Comparison of ENCODE assay signal across 8 cellular contexts in the genomic region with DNA sequence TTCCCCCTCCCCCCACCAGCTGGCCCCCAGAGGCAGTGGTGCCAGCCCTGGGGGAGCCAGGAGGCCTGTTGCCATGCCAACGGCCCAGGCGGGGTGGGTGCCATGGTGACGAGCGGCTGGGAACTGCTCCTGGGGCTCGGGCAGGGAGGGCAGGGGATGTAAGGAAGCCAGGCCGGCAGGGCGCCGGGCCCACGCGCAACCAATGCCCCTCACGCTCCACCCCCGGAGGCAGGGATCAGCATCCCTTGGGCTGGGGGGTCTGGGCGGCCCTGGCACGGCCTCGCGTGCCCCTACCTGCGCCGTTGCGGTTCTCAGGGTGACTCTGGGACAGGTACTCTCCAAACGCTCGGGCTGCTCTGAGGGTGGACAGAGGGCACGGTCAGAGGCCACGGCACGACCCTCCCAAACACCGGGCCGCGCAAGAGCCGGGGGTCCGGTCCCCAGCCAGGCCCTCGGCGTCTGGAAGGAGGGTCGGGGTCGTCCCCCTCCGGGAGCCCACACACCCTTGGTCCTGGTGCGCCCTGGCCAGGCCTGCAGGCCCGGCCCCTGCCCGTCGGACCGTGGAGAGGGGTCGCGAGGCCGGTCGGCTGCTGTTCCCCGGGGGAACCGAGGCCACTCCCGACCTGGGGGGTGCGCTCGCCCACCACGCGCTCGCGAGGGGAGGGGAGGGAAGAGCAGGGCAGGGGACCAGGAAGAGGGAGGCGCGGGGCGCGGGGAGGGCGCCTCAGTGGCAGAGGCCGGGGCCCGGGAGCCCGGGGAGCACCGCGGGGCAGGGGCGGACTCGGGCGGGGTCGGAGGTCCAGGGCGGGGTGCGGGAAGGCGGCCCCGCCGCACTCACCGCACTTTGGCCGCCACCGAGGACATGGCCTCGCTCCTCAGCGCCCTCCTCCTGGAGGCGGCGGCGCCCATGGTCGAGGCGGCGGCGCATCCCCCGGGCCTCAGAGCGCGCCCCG. TPM values are rescaled to one million over a fixed set of nuclear protein-coding genes. Genes with fewer than 3 reads are reported as not detected.
DNase-seq lines count a peak whose midpoint lies in the region; ATAC-seq and TF ChIP-seq lines count a peak whose summit lies in the region.

No MANE protein-coding gene starts in this region.

- no peak overlapping the region for H3K27ac Mint-ChIP-seq in activated CD4-positive, alpha-beta T cell treated with anti-CD3 and anti-CD28 coated beads for 36 hours
- no peak overlapping the region for H3K27ac Mint-ChIP-seq in WTC11

- no peaks in the 10 kb centered on the region for H3K9me3 ChIP-seq in neutrophil

- H3K4me3 Mint-ChIP-seq in activated CD4-positive, alpha-beta T cell treated with anti-CD3 and anti-CD28 coated beads for 36 hours = peak overlapping the region; percentile 39
- H3K4me3 Mint-ChIP-seq in WTC11 = peak overlapping the region; percentile 30; the same call in 1 of the 2 replicates

- TF ChIP-seq CTCF in WTC11 (IDR thresholded peaks at IDR 0.05) (no peak), fibroblast of villous mesenchyme (IDR thresholded peaks at IDR 0.05; ENCODE audit: insufficient read depth, low read depth, low read length) (no peak), neutrophil (IDR thresholded peaks at IDR 0.05) (no peak)

- peak; percentile 42 for DNase-seq in activated CD4-positive, alpha-beta T cell treated with anti-CD3 and anti-CD28 coated beads for 36 hours
- no peak for DNase-seq in activated CD4-positive, alpha-beta T cell treated with anti-CD3 and anti-CD28 coated beads, Interleukin-2, amount 50 U/mL, for 4 hours
- DNase-seq in WTC11 (ENCODE audit: low spot score) = peak; percentile 26
- DNase-seq in fibroblast of villous mesenchyme (ENCODE audit: low read depth) = no peak
- DNase-seq in glomerular visceral epithelial cell (ENCODE audit: extremely low spot score) = no peak

- no peaks in the 10 kb centered on the region for H3K27me3 Mint-ChIP-seq in activated CD4-positive, alpha-beta T cell treated with anti-CD3 and anti-CD28 coated beads for 36 hours
- no peaks in the 10 kb centered on the region for H3K27me3 Mint-ChIP-seq in WTC11 (ENCODE audit: low read depth)

- no peak overlapping the region for H3K27ac ChIP-seq in neutrophil

- POLR2A ChIA-PET in activated CD4-positive, alpha-beta T cell treated with anti-CD3 and anti-CD28 coated beads for 36 hours (lab: Charles Lee) = no interaction called here
- POLR2A ChIA-PET in WTC11 (lab: Charles Lee) = no interaction called here

- peaks cover 37% of the 10 kb centered on the region for H3K4me1 Mint-ChIP-seq in activated CD4-positive, alpha-beta T cell treated with anti-CD3 and anti-CD28 coated beads for 36 hours
- H3K4me1 Mint-ChIP-seq in WTC11 = peaks cover 6% of the 10 kb centered on the region

- peaks cover 20% of the 10 kb centered on the region for H3K36me3 Mint-ChIP-seq in activated CD4-positive, alpha-beta T cell treated with anti-CD3 and anti-CD28 coated beads for 36 hours (ENCODE audit: low read depth)
- peaks cover 3% of the 10 kb centered on the region; the same call in 1 of the 2 replicates for H3K36me3 Mint-ChIP-seq in WTC11

- CTCF ChIA-PET in activated CD4-positive, alpha-beta T cell treated with anti-CD3 and anti-CD28 coated beads for 36 hours (lab: Charles Lee) = interaction anchor here (0.6 to 0.9 kb wide), 2 partner anchors 35 to 93 kb away, joined by 3 to 4 read pairs; a partner anchor contains a TSS
- CTCF ChIA-PET in WTC11 (lab: Charles Lee) = interaction anchor here (0.9 to 1.0 kb wide), 6 partner anchors 14 to 429 kb away, joined by 3 to 18 read pairs (median 6); a partner anchor contains a TSS

- intact Hi-C loops in activated CD4-positive, alpha-beta T cell treated with anti-CD3 and anti-CD28 coated beads for 36 hours (cut with DNase I, micrococcal nuclease) = loop anchor here in 1 of 2 experiments (1.0 to 10.0 kb wide), 12 partner anchors 34 to 1214 kb away; a partner anchor contains a TSS

- H3K9me3 Mint-ChIP-seq in activated CD4-positive, alpha-beta T cell treated with anti-CD3 and anti-CD28 coated beads for 36 hours (ENCODE audit: low read depth) = no peaks in the 10 kb centered on the region
- H3K9me3 Mint-ChIP-seq in WTC11 = no peaks in the 10 kb centered on the region

- H3K4me1 ChIP-seq in neutrophil (ENCODE audit: control insufficient read depth in 1 of 2, insufficient read depth in 1 of 2, low read depth in 1 of 2, low read length in 1 of 2) = peaks cover 12 to 27% of the 10 kb centered on the region in 2 experiments

- peak overlapping the region; percentile 71 for H3K4me3 ChIP-seq in fibroblast of villous mesenchyme (ENCODE audit: low read depth, low read length)
- peak overlapping the region; percentile 17 to 49 for H3K4me3 ChIP-seq in neutrophil (ENCODE audit: low read depth in 1 of 2, low read length in 1 of 2)

- no peaks in the 10 kb centered on the region for H3K36me3 ChIP-seq in neutrophil

- H3K27me3 ChIP-seq in neutrophil = peaks cover 76% of the 10 kb centered on the region

- peak; percentile 5 for ATAC-seq in activated CD4-positive, alpha-beta T cell treated with anti-CD3 and anti-CD28 coated beads for 36 hours
- ATAC-seq in HG03095 (IDR thresholded peaks at IDR 0.05; ENCODE audit: unreplicated experiment) (peak; percentile 5), WTC11 (peak; percentile 7), HG02623 (IDR thresholded peaks at IDR 0.05; ENCODE audit: unreplicated experiment) (no peak)

TF ChIP-seq in WTC11, 78 proteins besides CTCF, POLR2A, EP300 and RAD21:
- TF ChIP-seq, protein P1, sequence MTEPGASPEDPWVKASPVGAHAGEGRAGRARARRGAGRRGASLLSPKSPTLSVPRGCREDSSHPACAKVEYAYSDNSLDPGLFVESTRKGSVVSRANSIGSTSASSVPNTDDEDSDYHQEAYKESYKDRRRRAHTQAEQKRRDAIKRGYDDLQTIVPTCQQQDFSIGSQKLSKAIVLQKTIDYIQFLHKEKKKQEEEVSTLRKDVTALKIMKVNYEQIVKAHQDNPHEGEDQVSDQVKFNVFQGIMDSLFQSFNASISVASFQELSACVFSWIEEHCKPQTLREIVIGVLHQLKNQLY (CRISPR knock-in tag; IDR thresholded peaks at IDR 0.05) = no peak
- TF ChIP-seq, protein P2, sequence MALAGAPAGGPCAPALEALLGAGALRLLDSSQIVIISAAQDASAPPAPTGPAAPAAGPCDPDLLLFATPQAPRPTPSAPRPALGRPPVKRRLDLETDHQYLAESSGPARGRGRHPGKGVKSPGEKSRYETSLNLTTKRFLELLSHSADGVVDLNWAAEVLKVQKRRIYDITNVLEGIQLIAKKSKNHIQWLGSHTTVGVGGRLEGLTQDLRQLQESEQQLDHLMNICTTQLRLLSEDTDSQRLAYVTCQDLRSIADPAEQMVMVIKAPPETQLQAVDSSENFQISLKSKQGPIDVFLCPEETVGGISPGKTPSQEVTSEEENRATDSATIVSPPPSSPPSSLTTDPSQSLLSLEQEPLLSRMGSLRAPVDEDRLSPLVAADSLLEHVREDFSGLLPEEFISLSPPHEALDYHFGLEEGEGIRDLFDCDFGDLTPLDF (CRISPR knock-in tag; IDR thresholded peaks at IDR 0.05) = no peak
- TF ChIP-seq ELF4 (CRISPR knock-in tag; IDR thresholded peaks at IDR 0.05; ENCODE audit: low read depth) (no peak), FOXP1 (CRISPR knock-in tag; IDR thresholded peaks at IDR 0.05; ENCODE audit: borderline replicate concordance) (0 out of 2 replicates have a peak, but pooled peaks have one; percentile 38), FOXK1 (CRISPR knock-in tag; IDR thresholded peaks at IDR 0.05) (peak; percentile 15; the same call in 1 of the 2 replicates)
- TF ChIP-seq, protein P3, sequence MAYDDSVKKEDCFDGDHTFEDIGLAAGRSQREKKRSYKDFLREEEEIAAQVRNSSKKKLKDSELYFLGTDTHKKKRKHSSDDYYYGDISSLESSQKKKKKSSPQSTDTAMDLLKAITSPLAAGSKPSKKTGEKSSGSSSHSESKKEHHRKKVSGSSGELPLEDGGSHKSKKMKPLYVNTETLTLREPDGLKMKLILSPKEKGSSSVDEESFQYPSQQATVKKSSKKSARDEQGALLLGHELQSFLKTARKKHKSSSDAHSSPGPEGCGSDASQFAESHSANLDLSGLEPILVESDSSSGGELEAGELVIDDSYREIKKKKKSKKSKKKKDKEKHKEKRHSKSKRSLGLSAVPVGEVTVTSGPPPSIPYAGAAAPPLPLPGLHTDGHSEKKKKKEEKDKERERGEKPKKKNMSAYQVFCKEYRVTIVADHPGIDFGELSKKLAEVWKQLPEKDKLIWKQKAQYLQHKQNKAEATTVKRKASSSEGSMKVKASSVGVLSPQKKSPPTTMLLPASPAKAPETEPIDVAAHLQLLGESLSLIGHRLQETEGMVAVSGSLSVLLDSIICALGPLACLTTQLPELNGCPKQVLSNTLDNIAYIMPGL (CRISPR knock-in tag; IDR thresholded peaks at IDR 0.05) = peak; percentile 52

RNA-seq across cellular contexts. Expression of a gene that starts 0.7 kb away (rescaled TPM):
- total RNA-seq in activated CD4-positive, alpha-beta T cell treated with anti-CD3 and anti-CD28 coated beads for 36 hours = 10 to 100 TPM; 63.6 to 65.0 TPM
- total RNA-seq in WTC11 (2021) (61.6 to 63.7 TPM (median 61.9 TPM) in 3 replicates), fibroblast of villous mesenchyme (22.0 and 22.9 TPM in 2 replicates)

RNA-seq across cellular contexts. Expression of a gene that starts 17.3 kb away (rescaled TPM):
- total RNA-seq in activated CD4-positive, alpha-beta T cell treated with anti-CD3 and anti-CD28 coated beads for 36 hours = not detected
- 2.0 to 2.5 TPM (median 2.3 TPM) in 3 replicates for total RNA-seq in WTC11 (2021)
- total RNA-seq in fibroblast of villous mesenchyme = under 0.01 TPM in 1 of 2 replicates, not detected in the other

RNA-seq across cellular contexts. Expression of a gene that starts 35.3 kb away (rescaled TPM):
- total RNA-seq in activated CD4-positive, alpha-beta T cell treated with anti-CD3 and anti-CD28 coated beads for 36 hours = 1 to 10 TPM in 1 of 2 experiments, under 1 TPM in 1; 0.97 to 1.7 TPM
- total RNA-seq in WTC11 (2021) (2.9 to 5.9 TPM (median 4.8 TPM) in 3 replicates), fibroblast of villous mesenchyme (0.32 TPM in 1 of 2 replicates, not detected in the other)

RNA-seq across cellular contexts. Expression of a gene that starts 35.5 kb away (rescaled TPM):
- 1 to 10 TPM; 6.7 to 7.1 TPM for total RNA-seq in activated CD4-positive, alpha-beta T cell treated with anti-CD3 and anti-CD28 coated beads for 36 hours
- 20.4 to 23.1 TPM (median 21.2 TPM) in 3 replicates for total RNA-seq in WTC11 (2021)
- total RNA-seq in fibroblast of villous mesenchyme = 7.3 and 8.1 TPM in 2 replicates

Comparison
In these comparisons a context has a peak if more than half of its experiments do, and no peak if none do; other contexts are left out.
1. DNase-seq: peak in activated CD4-positive, alpha-beta T cell treated with anti-CD3 and anti-CD28 coated beads for 36 hours (single experiment) and WTC11 (single experiment); none in activated CD4-positive, alpha-beta T cell treated with anti-CD3 and anti-CD28 coated beads, Interleukin-2, amount 50 U/mL, for 4 hours (0 of 2), fibroblast of villous mesenchyme (single experiment) and glomerular visceral epithelial cell (single experiment).